Comparison of ENCODE assay signal across 31 cellular contexts in the genomic region with DNA sequence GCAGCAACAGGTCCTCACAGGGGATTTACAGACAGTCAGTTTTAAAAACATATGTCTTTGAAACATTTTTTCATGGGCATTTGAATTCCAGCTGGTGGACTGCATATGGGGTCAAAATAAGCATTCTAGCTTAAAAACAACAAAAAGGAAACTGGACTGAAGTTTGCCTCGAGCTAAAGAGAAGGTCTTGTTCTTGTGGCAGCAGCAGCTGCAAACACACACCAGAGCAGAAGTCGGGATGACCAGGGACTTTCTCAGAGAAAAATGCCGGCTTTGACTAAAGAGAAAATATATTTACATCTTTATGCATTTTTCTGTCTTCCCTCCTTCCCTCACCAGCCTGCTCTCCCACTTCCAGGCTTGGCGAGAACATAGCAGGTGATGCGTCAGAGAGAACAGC.
"Had no signal": no experiment of that assay in that cellular context is flagged by ENCODE, and none has a peak within 500 bp of the region (broad histone marks: within the 10 kb centered on the region; RNA-seq: fewer than 3 reads in every experiment).

No MANE protein-coding gene starts in this region.

- H3K4me1 ChIP-seq: ascending aorta, breast epithelium, esophagus squamous epithelium, gastroesophageal sphincter had no signal

- DNase-seq: activated CD4-positive, alpha-beta memory T cell treated with anti-CD3 and anti-CD28 coated beads for 36 hours; activated CD4-positive, alpha-beta T cell treated with anti-CD3 and anti-CD28 coated beads for 36 hours; activated CD4-positive, alpha-beta T cell treated with anti-CD3 and anti-CD28 coated beads, Interleukin-2, amount 10 ng/mL, durations not matched to agents 24 days and 14 days; activated CD4-positive, CD25-positive, alpha-beta regulatory T cell; activated CD4-positive, CD25-positive, alpha-beta regulatory T cell treated with anti-CD3 and anti-CD28 coated beads, Interleukin-2, amount 50 U/mL, for 72 hours; activated CD8-positive, alpha-beta memory T cell treated with anti-CD3 and anti-CD28 coated beads, Interleukin-2, amount 10 ng/mL, durations not matched to agents 7 days and 5 days; activated CD8-positive, alpha-beta memory T cell treated with anti-CD3 and anti-CD28 coated beads, Interleukin-2, amount 50 U/mL, for 4 hours; activated CD8-positive, alpha-beta T cell treated with anti-CD3 and anti-CD28 coated beads, Interleukin-2, amount 10 ng/mL, durations not matched to agents 7 days and 5 days; activated effector memory CD4-positive, alpha-beta T cell treated with anti-CD3 and anti-CD28 coated beads, Interleukin-2, amount 50 U/mL, for 16 hours; activated naive CD4-positive, alpha-beta T cell treated with anti-CD3 and anti-CD28 coated beads for 36 hours; activated naive CD8-positive, alpha-beta T cell treated with anti-CD3 and anti-CD28 coated beads for 36 hours; activated naive CD8-positive, alpha-beta T cell treated with anti-CD3 and anti-CD28 coated beads, Interleukin-2, amount 50 U/mL, for 24 hours; activated T-cell treated with anti-CD3 and anti-CD28 coated beads, Interleukin-2, amount 50 U/mL, for 1 hour; activated T-cell treated with anti-CD3 and anti-CD28 coated beads, Interleukin-2, amount 50 U/mL, for 48 hours; cortex of kidney; dermis blood vessel endothelial cell; effector CD4-positive, alpha-beta T cell; effector memory CD8-positive, alpha-beta T cell; erythroblast; esophagus squamous epithelium; foreskin melanocyte; T-helper 2 cell had no signal

- H3K9me3 ChIP-seq: ascending aorta, esophagus squamous epithelium had no signal

- ATAC-seq: activated CD4-positive, alpha-beta T cell treated with anti-CD3 and anti-CD28 coated beads for 36 hours; activated CD8-positive, alpha-beta memory T cell treated with anti-CD3 and anti-CD28 coated beads, Interleukin-2, amount 10 ng/mL, durations not matched to agents 7 days and 5 days; activated CD8-positive, alpha-beta T cell treated with anti-CD3 and anti-CD28 coated beads, Interleukin-2, amount 10 ng/mL, durations not matched to agents 7 days and 5 days; activated naive CD8-positive, alpha-beta T cell treated with anti-CD3 and anti-CD28 coated beads, Interleukin-2, amount 50 U/mL, for 24 hours; effector memory CD8-positive, alpha-beta T cell; gastroesophageal sphincter had no signal

- H3K27me3 ChIP-seq: ascending aorta, breast epithelium, cardiac muscle cell, esophagus squamous epithelium, gastroesophageal sphincter had no signal

- H3K36me3 ChIP-seq: ascending aorta, breast epithelium, cardiac muscle cell, esophagus squamous epithelium, gastroesophageal sphincter had no signal

- H3K4me1 Mint-ChIP-seq: activated CD4-positive, alpha-beta T cell treated with anti-CD3 and anti-CD28 coated beads for 36 hours; activated CD4-positive, alpha-beta T cell treated with anti-CD3 and anti-CD28 coated beads, Interleukin-2, amount 10 ng/mL, durations not matched to agents 24 days and 14 days; activated CD8-positive, alpha-beta memory T cell treated with anti-CD3 and anti-CD28 coated beads, Interleukin-2, amount 10 ng/mL, durations not matched to agents 7 days and 5 days; activated naive CD4-positive, alpha-beta T cell treated with anti-CD3 and anti-CD28 coated beads, Interleukin-2, amount 50 U/mL, for 24 hours; activated naive CD8-positive, alpha-beta T cell treated with anti-CD3 and anti-CD28 coated beads for 36 hours; activated naive CD8-positive, alpha-beta T cell treated with anti-CD3 and anti-CD28 coated beads, Interleukin-2, amount 50 U/mL, for 24 hours; central memory CD8-positive, alpha-beta T cell had no signal

- H3K4me3 ChIP-seq: ascending aorta, breast epithelium, cardiac muscle cell, esophagus squamous epithelium, gastroesophageal sphincter had no signal

- H3K4me3 Mint-ChIP-seq: activated CD4-positive, alpha-beta memory T cell treated with anti-CD3 and anti-CD28 coated beads for 36 hours; activated CD4-positive, alpha-beta T cell treated with anti-CD3 and anti-CD28 coated beads for 36 hours; activated CD4-positive, alpha-beta T cell treated with anti-CD3 and anti-CD28 coated beads, Interleukin-2, amount 10 ng/mL, durations not matched to agents 24 days and 14 days; activated CD8-positive, alpha-beta memory T cell treated with anti-CD3 and anti-CD28 coated beads, Interleukin-2, amount 10 ng/mL, durations not matched to agents 7 days and 5 days; activated CD8-positive, alpha-beta T cell treated with anti-CD3 and anti-CD28 coated beads, Interleukin-2, amount 10 ng/mL, durations not matched to agents 7 days and 5 days; activated naive CD4-positive, alpha-beta T cell treated with anti-CD3 and anti-CD28 coated beads for 36 hours; activated naive CD4-positive, alpha-beta T cell treated with anti-CD3 and anti-CD28 coated beads, Interleukin-2, amount 50 U/mL, for 24 hours; activated naive CD8-positive, alpha-beta T cell treated with anti-CD3 and anti-CD28 coated beads for 36 hours; activated naive CD8-positive, alpha-beta T cell treated with anti-CD3 and anti-CD28 coated beads, Interleukin-2, amount 50 U/mL, for 24 hours; activated T-helper 1 cell treated with anti-CD3 and anti-CD28 coated beads, Interleukin-12 subunit alpha, Interleukin-12 subunit beta, Interleukin-2, Interleukin-4 antibody, amounts not matched to agents 30 ng/mL and 10 ng/mL and 1 ng/mL, durations not matched to agents 14 hours and 24 hours and 36 hours; brain; central memory CD8-positive, alpha-beta T cell; effector memory CD8-positive, alpha-beta T cell had no signal

- H3K36me3 Mint-ChIP-seq: activated CD4-positive, alpha-beta memory T cell treated with anti-CD3 and anti-CD28 coated beads for 36 hours; activated CD8-positive, alpha-beta memory T cell treated with anti-CD3 and anti-CD28 coated beads, Interleukin-2, amount 10 ng/mL, durations not matched to agents 7 days and 5 days; activated naive CD4-positive, alpha-beta T cell treated with anti-CD3 and anti-CD28 coated beads, Interleukin-2, amount 50 U/mL, for 24 hours; activated naive CD8-positive, alpha-beta T cell treated with anti-CD3 and anti-CD28 coated beads for 36 hours; brain had no signal

- H3K9me3 Mint-ChIP-seq: activated CD4-positive, alpha-beta memory T cell treated with anti-CD3 and anti-CD28 coated beads for 36 hours; activated CD4-positive, alpha-beta T cell treated with anti-CD3 and anti-CD28 coated beads, Interleukin-2, amount 10 ng/mL, durations not matched to agents 24 days and 14 days; activated naive CD4-positive, alpha-beta T cell treated with anti-CD3 and anti-CD28 coated beads for 36 hours; activated naive CD4-positive, alpha-beta T cell treated with anti-CD3 and anti-CD28 coated beads, Interleukin-2, amount 50 U/mL, for 24 hours; activated naive CD8-positive, alpha-beta T cell treated with anti-CD3 and anti-CD28 coated beads for 36 hours; activated naive CD8-positive, alpha-beta T cell treated with anti-CD3 and anti-CD28 coated beads, Interleukin-2, amount 50 U/mL, for 24 hours; activated T-helper 1 cell treated with anti-CD3 and anti-CD28 coated beads, Interleukin-12 subunit alpha, Interleukin-12 subunit beta, Interleukin-2, Interleukin-4 antibody, amounts not matched to agents 30 ng/mL and 10 ng/mL and 1 ng/mL, durations not matched to agents 14 hours and 24 hours and 36 hours; activated T-helper 2 cell treated with anti-CD3 and anti-CD28 coated beads, Interferon-gamma antibody, Interleukin-2, Interleukin-4, amounts not matched to agents 10 μg/mL and 5 μg/mL and 100 μg/mL, durations not matched to agents 14 hours and 24 hours and 36 hours; central memory CD8-positive, alpha-beta T cell; effector memory CD8-positive, alpha-beta T cell had no signal

- H3K27ac ChIP-seq: ascending aorta, breast epithelium, cardiac muscle cell, esophagus squamous epithelium, gastroesophageal sphincter had no signal

- H3K27ac Mint-ChIP-seq: activated CD4-positive, alpha-beta memory T cell treated with anti-CD3 and anti-CD28 coated beads for 36 hours; activated CD4-positive, alpha-beta T cell treated with anti-CD3 and anti-CD28 coated beads for 36 hours; activated CD4-positive, alpha-beta T cell treated with anti-CD3 and anti-CD28 coated beads, Interleukin-2, amount 10 ng/mL, durations not matched to agents 24 days and 14 days; activated CD8-positive, alpha-beta memory T cell treated with anti-CD3 and anti-CD28 coated beads, Interleukin-2, amount 10 ng/mL, durations not matched to agents 7 days and 5 days; activated CD8-positive, alpha-beta T cell treated with anti-CD3 and anti-CD28 coated beads, Interleukin-2, amount 10 ng/mL, durations not matched to agents 7 days and 5 days; activated naive CD4-positive, alpha-beta T cell treated with anti-CD3 and anti-CD28 coated beads for 36 hours; activated naive CD4-positive, alpha-beta T cell treated with anti-CD3 and anti-CD28 coated beads, Interleukin-2, amount 50 U/mL, for 24 hours; activated naive CD8-positive, alpha-beta T cell treated with anti-CD3 and anti-CD28 coated beads for 36 hours; activated naive CD8-positive, alpha-beta T cell treated with anti-CD3 and anti-CD28 coated beads, Interleukin-2, amount 50 U/mL, for 24 hours; activated T-helper 1 cell treated with anti-CD3 and anti-CD28 coated beads, Interleukin-12 subunit alpha, Interleukin-12 subunit beta, Interleukin-2, Interleukin-4 antibody, amounts not matched to agents 30 ng/mL and 10 ng/mL and 1 ng/mL, durations not matched to agents 14 hours and 24 hours and 36 hours; activated T-helper 2 cell treated with anti-CD3 and anti-CD28 coated beads, Interferon-gamma antibody, Interleukin-2, Interleukin-4, amounts not matched to agents 10 μg/mL and 5 μg/mL and 100 μg/mL, durations not matched to agents 14 hours and 24 hours and 36 hours; brain; effector memory CD8-positive, alpha-beta T cell had no signal
